Comparison of ENCODE assay signal across 12 cellular contexts in the genomic region with DNA sequence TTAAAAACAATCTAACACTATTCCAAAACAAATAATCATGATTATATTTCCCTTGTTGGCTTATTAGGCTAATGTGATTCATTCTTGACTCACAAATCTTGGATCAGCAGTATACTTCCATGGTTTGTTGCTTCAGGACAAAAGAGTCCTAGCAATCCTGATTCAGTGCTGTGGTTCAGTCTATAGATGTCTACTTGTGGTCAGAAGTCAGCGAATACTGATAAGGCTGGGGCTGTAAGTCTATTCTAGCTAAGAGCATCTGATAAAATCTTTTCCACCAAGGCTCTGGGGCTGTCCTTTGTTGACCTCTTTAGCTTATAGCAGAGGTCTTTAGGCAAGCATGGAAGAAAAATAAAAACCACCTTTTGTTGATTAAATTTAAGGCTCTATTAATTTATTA. TPM values are rescaled to one million over a fixed set of nuclear protein-coding genes. Genes with fewer than 3 reads are reported as not detected.
A peak's percentile ranks its signal among the peaks of the same experiment; 100 is the strongest.
DNase-seq lines count a peak whose midpoint lies in the region; TF ChIP-seq lines count a peak whose summit lies in the region.
"Had no signal": no experiment of that assay in that cellular context is flagged by ENCODE, and none has a peak within 500 bp of the region (broad histone marks: within the 10 kb centered on the region; RNA-seq: fewer than 3 reads in every experiment).

No MANE protein-coding gene starts in this region.

- no peaks in the 10 kb centered on the region for H4K20me1 ChIP-seq in PC-9 (ENCODE audit: insufficient read depth)
- H4K20me1 ChIP-seq in osteoblast (ENCODE audit: insufficient read depth, low read length), result no peaks in the 10 kb centered on the region

- H3K9me2 ChIP-seq in PC-9 (ENCODE audit: insufficient read depth), result no peaks in the 10 kb centered on the region

- H3K36me3 ChIP-seq in PC-9 (ENCODE audit: low read depth), result no peaks in the 10 kb centered on the region
- no peaks in the 10 kb centered on the region for H3K36me3 ChIP-seq in osteoblast (ENCODE audit: insufficient read depth, low read length)
- H3K36me3 ChIP-seq: spleen had no signal

- no peak overlapping the region for H3K27ac ChIP-seq in PC-9
- H3K27ac ChIP-seq in osteoblast (ENCODE audit: low read depth, low read length), result peak overlapping the region; percentile 60
- H3K27ac ChIP-seq: spleen had no signal

- no peak overlapping the region for H3K4me3 ChIP-seq in PC-9
- no peak overlapping the region for H3K4me3 ChIP-seq in choroid plexus epithelial cell (ENCODE audit: low read depth, low read length)
- H3K4me3 ChIP-seq in osteoblast (ENCODE audit: insufficient read depth, low read length), result no peak overlapping the region
- H3K4me3 ChIP-seq: spleen had no signal

- POLR2A ChIA-PET in PC-9 (lab: Charles Lee; ENCODE audit: unreplicated experiment), result interaction anchor here (0.6 kb wide), 1 partner anchor 23 kb away, joined by 4 read pairs; no protein-coding TSS in a partner anchor

- no peak for TF ChIP-seq CTCF in PC-9 (conservative IDR thresholded peaks at IDR 0.05)
- TF ChIP-seq CTCF in choroid plexus epithelial cell (conservative IDR thresholded peaks at IDR 0.05; ENCODE audit: low read depth, low read length), result no peak
- no peak for TF ChIP-seq CTCF in osteoblast (IDR thresholded peaks at IDR 0.05; ENCODE audit: extremely low read depth, low read depth, low read length)

- intact Hi-C loops in PC-9 (cut with micrococcal nuclease; ENCODE audit: unreplicated experiment), result no loop called here
- intact Hi-C loops in activated naive CD4-positive, alpha-beta T cell treated with anti-CD3 and anti-CD28 coated beads for 36 hours (cut with micrococcal nuclease), result no loop called here

- no peak overlapping the region for H3K27ac Mint-ChIP-seq in activated naive CD4-positive, alpha-beta T cell treated with anti-CD3 and anti-CD28 coated beads for 36 hours

- CTCF ChIA-PET in PC-9 (lab: Charles Lee), result no interaction called here
- CTCF ChIA-PET in activated naive CD4-positive, alpha-beta T cell treated with anti-CD3 and anti-CD28 coated beads for 36 hours (lab: Charles Lee), result no interaction called here

- peaks cover 9% of the 10 kb centered on the region for H3K4me1 Mint-ChIP-seq in activated naive CD4-positive, alpha-beta T cell treated with anti-CD3 and anti-CD28 coated beads for 36 hours (ENCODE audit: low read depth)

- no peaks in the 10 kb centered on the region for H3K79me2 ChIP-seq in PC-9 (ENCODE audit: low read depth)
- H3K79me2 ChIP-seq in osteoblast (ENCODE audit: insufficient read depth, low read length), result peaks cover 21% of the 10 kb centered on the region

- H3K9me3 Mint-ChIP-seq in activated naive CD4-positive, alpha-beta T cell treated with anti-CD3 and anti-CD28 coated beads for 36 hours, result no peaks in the 10 kb centered on the region

- no peaks in the 10 kb centered on the region for H3K9me3 ChIP-seq in PC-9 (ENCODE audit: insufficient read depth, low read depth)
- H3K9me3 ChIP-seq in osteoblast (ENCODE audit: low read depth, low read length), result no peaks in the 10 kb centered on the region
- H3K9me3 ChIP-seq: spleen had no signal

- no peak overlapping the region for H2AFZ ChIP-seq in PC-9
- no peak overlapping the region for H2AFZ ChIP-seq in osteoblast (ENCODE audit: low read length)

- H3K27me3 Mint-ChIP-seq in activated naive CD4-positive, alpha-beta T cell treated with anti-CD3 and anti-CD28 coated beads for 36 hours (ENCODE audit: low read depth), result no peaks in the 10 kb centered on the region

- H3K4me3 Mint-ChIP-seq in activated naive CD4-positive, alpha-beta T cell treated with anti-CD3 and anti-CD28 coated beads for 36 hours, result no peak overlapping the region

- H3K27me3 ChIP-seq in PC-9 (ENCODE audit: insufficient read depth, low read depth) (no peaks in the 10 kb centered on the region), osteoblast (ENCODE audit: insufficient read depth, low read length) (no peaks in the 10 kb centered on the region)

- 0 out of 2 replicates have a peak overlapping the region, but pooled peaks have one; percentile 10 for H3K4me2 ChIP-seq in PC-9
- peak overlapping the region; percentile 59 for H3K4me2 ChIP-seq in osteoblast (ENCODE audit: insufficient read depth, low read length)

- H3F3A ChIP-seq in PC-9 (ENCODE audit: insufficient read depth, low read depth), result peaks cover 8% of the 10 kb centered on the region

- peaks cover 16% of the 10 kb centered on the region for H3K4me1 ChIP-seq in PC-9 (replicated peaks; ENCODE audit: insufficient read depth)
- H3K4me1 ChIP-seq in osteoblast (ENCODE audit: insufficient read depth, low read length), result peaks cover 29% of the 10 kb centered on the region

- peaks cover 2% of the 10 kb centered on the region for H3K36me3 Mint-ChIP-seq in activated naive CD4-positive, alpha-beta T cell treated with anti-CD3 and anti-CD28 coated beads for 36 hours (ENCODE audit: low read depth)

- BruUV-seq in PC-9 (replicated peaks; lab: Mats Ljungman, UMichigan), result no TSS peak

- DNase-seq in GM03348 (ENCODE audit: low spot score), result peak; percentile 61
- DNase-seq in PC-9, result peak in 1 of 2 experiments; percentile 73
- DNase-seq in choroid plexus epithelial cell (ENCODE audit: low read depth), result peak; percentile 71
- peak; percentile 77 for DNase-seq in osteoblast (ENCODE audit: insufficient read length, low spot score, missing footprints)
- no peak for DNase-seq in NAMALWA (ENCODE audit: low spot score)
- DNase-seq in medulla oblongata (ENCODE audit: extremely low spot score), result no peak
- no peak for DNase-seq in T-helper 1 cell
- no peak for DNase-seq in activated naive CD4-positive, alpha-beta T cell treated with anti-CD3 and anti-CD28 coated beads for 36 hours
- DNase-seq: activated naive CD4-positive, alpha-beta T cell treated with anti-CD3 and anti-CD28 coated beads, Interleukin-2, amount 50 U/mL, for 16 hours; DMS 273 treated with DMSO at 0.1 percent for 48 hours; SIG-M5; spleen had no signal

RNA-seq across cellular contexts. Expression of a gene that starts 4.4 kb away (rescaled TPM):
- total RNA-seq in PC-9 (2021), result 11.5 and 12.1 TPM in 2 replicates
- 46.3 and 51.9 TPM in 2 replicates for total RNA-seq in osteoblast
- 10 to 100 TPM; 32.9 to 37.4 TPM for total RNA-seq in activated naive CD4-positive, alpha-beta T cell treated with anti-CD3 and anti-CD28 coated beads for 36 hours

RNA-seq across cellular contexts. Expression of a gene that starts 15.3 kb away (rescaled TPM):
- total RNA-seq in PC-9 (2021), result 49.1 and 54.1 TPM in 2 replicates
- 66.2 and 68.1 TPM in 2 replicates for total RNA-seq in osteoblast
- total RNA-seq in activated naive CD4-positive, alpha-beta T cell treated with anti-CD3 and anti-CD28 coated beads for 36 hours, result 10 to 100 TPM; 41.0 to 47.7 TPM

Comparison
In these comparisons a context has a peak if more than half of its experiments do, and no peak if none do; other contexts are left out.
1. DNase-seq: peak in GM03348 (single experiment), choroid plexus epithelial cell (single experiment) and osteoblast (single experiment); none in NAMALWA (single experiment), medulla oblongata (single experiment), T-helper 1 cell (0 of 5) and activated naive CD4-positive, alpha-beta T cell treated with anti-CD3 and anti-CD28 coated beads for 36 hours (single experiment).